ENCODE assay signal across 16 cellular contexts in the genomic region with DNA sequence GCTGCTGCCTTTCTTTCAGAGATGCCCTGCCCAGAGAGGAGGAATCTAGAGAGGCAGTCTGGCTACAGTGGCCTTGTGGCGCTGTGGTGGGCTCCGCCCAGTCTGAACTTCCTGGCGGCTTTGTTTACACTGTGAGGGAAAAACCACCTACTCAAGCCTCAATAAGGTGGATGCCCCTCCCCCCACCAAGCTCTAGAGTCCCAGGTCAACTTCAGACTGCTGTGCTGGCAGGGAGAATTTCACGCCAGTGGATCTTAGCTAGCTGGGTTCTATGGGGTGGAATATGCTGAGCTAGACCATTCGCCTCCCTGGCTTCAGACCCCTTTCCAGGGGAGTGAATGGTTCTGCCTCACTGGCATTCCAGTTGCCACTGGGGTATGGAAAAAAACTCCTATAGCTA. TPM values are rescaled to one million over a fixed set of nuclear protein-coding genes. Genes with fewer than 3 reads are reported as not detected.
A peak's percentile ranks its signal among the peaks of the same experiment; 100 is the strongest.
DNase-seq lines count a peak whose midpoint lies in the region; ATAC-seq and TF ChIP-seq lines count a peak whose summit lies in the region.
"Had no signal": no experiment of that assay in that cellular context is flagged by ENCODE, and none has a peak within 500 bp of the region (broad histone marks: within the 10 kb centered on the region; RNA-seq: fewer than 3 reads in every experiment).

No MANE protein-coding gene starts in this region.

- H3K4me3 Mint-ChIP-seq in endodermal cell (no peak overlapping the region), immature natural killer cell (no peak overlapping the region)
- no peak overlapping the region for H3K4me3 Mint-ChIP-seq in natural killer cell treated with Interleukin-12 subunit alpha and Interleukin-12 subunit beta and Interleukin-15 and Interleukin-18, amount 100 ng/mL, for 72 hours
- H3K4me3 Mint-ChIP-seq: HFFc6 had no signal

- no peak overlapping the region for H3K4me3 ChIP-seq in DND-41 (ENCODE audit: low read depth in 1 of 2, low read length in 2 of 2)
- no peak overlapping the region for H3K4me3 ChIP-seq in endodermal cell (ENCODE audit: low read length)

- no peak overlapping the region for H3K27ac ChIP-seq in DND-41 (ENCODE audit: low read length)
- H3K27ac ChIP-seq in endodermal cell (ENCODE audit: low read depth, low read length), result no peak overlapping the region

- H3K9me3 Mint-ChIP-seq in endodermal cell (peaks cover 46% of the 10 kb centered on the region), immature natural killer cell (peaks cover 0 to 14% (median 5%) of the 10 kb centered on the region in 6 donors)
- peaks cover 6% of the 10 kb centered on the region for H3K9me3 Mint-ChIP-seq in natural killer cell treated with Interleukin-12 subunit alpha and Interleukin-12 subunit beta and Interleukin-15 and Interleukin-18, amount 100 ng/mL, for 72 hours

- no peak overlapping the region for H2AFZ ChIP-seq in DND-41 (ENCODE audit: low read depth, low read length)

- H3K79me2 ChIP-seq in DND-41 (ENCODE audit: insufficient read depth, low read length), result no peaks in the 10 kb centered on the region

- no peaks in the 10 kb centered on the region for H3K4me1 ChIP-seq in DND-41 (ENCODE audit: insufficient read depth, low read length)
- H3K4me1 ChIP-seq in endodermal cell (ENCODE audit: control insufficient read depth, insufficient read depth, low read length), result no peaks in the 10 kb centered on the region

- H3K36me3 Mint-ChIP-seq in endodermal cell (ENCODE audit: low read depth) (peaks cover 80% of the 10 kb centered on the region), immature natural killer cell (peaks cover 23 to 57% (median 57%) of the 10 kb centered on the region in 3 donors)
- peaks cover 39% of the 10 kb centered on the region for H3K36me3 Mint-ChIP-seq in natural killer cell treated with Interleukin-12 subunit alpha and Interleukin-12 subunit beta and Interleukin-15 and Interleukin-18, amount 100 ng/mL, for 72 hours

- WGBS in endodermal cell (ENCODE audit: insufficient coverage in 1 of 2, insufficient read length in 1 of 2), 2 experiments, result 98 to 100% methylated on average over 1 to 5 of the region's 5 CpGs

- 0 out of 2 replicates have a peak, but pooled peaks cover 2% of the 10 kb centered on the region for H3K36me3 ChIP-seq in DND-41 (ENCODE audit: insufficient read depth, low read length)
- H3K36me3 ChIP-seq in endodermal cell (ENCODE audit: control insufficient read depth, insufficient read depth, low read length), result peaks cover 14% of the 10 kb centered on the region

- H3K9me3 ChIP-seq in DND-41 (ENCODE audit: insufficient read depth, low read length, severe bottlenecking) (peaks cover 6% of the 10 kb centered on the region), endodermal cell (ENCODE audit: control insufficient read depth, low read length) (peaks cover 34% of the 10 kb centered on the region)

- TF ChIP-seq CTCF in DND-41 (IDR thresholded peaks at IDR 0.05; ENCODE audit: borderline replicate concordance, extremely low read depth, low read length, poor library complexity, severe bottlenecking), result no peak
- no peak for TF ChIP-seq CTCF in endodermal cell (conservative IDR thresholded peaks at IDR 0.05)

- H3K27ac Mint-ChIP-seq in endodermal cell (no peak overlapping the region), immature natural killer cell (no peak overlapping the region)
- no peak overlapping the region for H3K27ac Mint-ChIP-seq in natural killer cell treated with Interleukin-12 subunit alpha and Interleukin-12 subunit beta and Interleukin-15 and Interleukin-18, amount 100 ng/mL, for 72 hours
- H3K27ac Mint-ChIP-seq: HFFc6 had no signal

- H3K4me2 ChIP-seq in DND-41 (ENCODE audit: insufficient read depth, low read length), result no peak overlapping the region

- H3K4me1 Mint-ChIP-seq in endodermal cell, result no peaks in the 10 kb centered on the region
- no peaks in the 10 kb centered on the region for H3K4me1 Mint-ChIP-seq in immature natural killer cell
- no peaks in the 10 kb centered on the region for H3K4me1 Mint-ChIP-seq in natural killer cell treated with Interleukin-12 subunit alpha and Interleukin-12 subunit beta and Interleukin-15 and Interleukin-18, amount 100 ng/mL, for 72 hours (ENCODE audit: low read depth in 2 of 2)

- DNase-seq in DND-41, result peak; percentile 12
- peak; percentile 77 for DNase-seq in ELF-1 (ENCODE audit: low read depth, low spot score)
- peak; percentile 3 for DNase-seq in LoVo (ENCODE audit: low spot score)
- DNase-seq in endodermal cell, result peak; percentile 61
- DNase-seq in immature natural killer cell, result no peak
- no peak for DNase-seq in natural killer cell treated with Interleukin-12 subunit alpha and Interleukin-12 subunit beta and Interleukin-15 and Interleukin-18, amount 100 ng/mL, for 72 hours (ENCODE audit: low spot score)
- no peak for DNase-seq in NCI-H2196 treated with DMSO at 0.1 percent for 48 hours (lab: John Stamatoyannopoulos, UW; ENCODE audit: unreplicated experiment)
- DNase-seq: COR-L47, DMS153, HFFc6, KBM-7, NCI-H1417 treated with DMSO at 0.1 percent for 48 hours, NCI-H2029, NCI-H2171 treated with DMSO at 0.1 percent for 48 hours, SHP77 treated with DMSO at 0.1 percent for 48 hours had no signal

- no peaks in the 10 kb centered on the region for H3K27me3 ChIP-seq in DND-41 (ENCODE audit: insufficient read depth, low read length, poor library complexity)
- no peaks in the 10 kb centered on the region for H3K27me3 ChIP-seq in endodermal cell (ENCODE audit: control insufficient read depth, insufficient read depth, low read length, poor library complexity, severe bottlenecking)

- H3K9ac ChIP-seq in DND-41 (ENCODE audit: low read depth, low read length), result no peak overlapping the region
- no peak overlapping the region for H3K9ac ChIP-seq in endodermal cell (ENCODE audit: extremely low read depth, low read length, poor library complexity, severe bottlenecking)

- no peaks in the 10 kb centered on the region for H3K27me3 Mint-ChIP-seq in endodermal cell (ENCODE audit: insufficient read depth)
- peaks cover 0 to 2% (median 0%) of the 10 kb centered on the region in 3 donors for H3K27me3 Mint-ChIP-seq in immature natural killer cell (ENCODE audit: low read depth in 3 of 3)
- H3K27me3 Mint-ChIP-seq in natural killer cell treated with Interleukin-12 subunit alpha and Interleukin-12 subunit beta and Interleukin-15 and Interleukin-18, amount 100 ng/mL, for 72 hours, result no peaks in the 10 kb centered on the region

- no peak for ATAC-seq in DND-41 (ENCODE audit: insufficient read depth, low read depth)
- ATAC-seq in natural killer cell treated with Interleukin-12 subunit alpha and Interleukin-12 subunit beta and Interleukin-15 and Interleukin-18, amount 100 ng/mL, for 72 hours, result no peak
- ATAC-seq: SK-N-SH treated with all-trans-retinoic acid at 6 μM for 48 hours had no signal

- H4K20me1 ChIP-seq in DND-41 (ENCODE audit: insufficient read depth, low read length), result no peaks in the 10 kb centered on the region

RNA-seq across cellular contexts. Expression of a gene that starts 25.6 kb away (rescaled TPM):
- 10 to 100 TPM; 20.6 to 47.0 TPM for total RNA-seq in endodermal cell
- polyA plus RNA-seq in endodermal cell (2013, experiment 1 of 2), result 22.0 TPM
- polyA plus RNA-seq in endodermal cell (2013, experiment 2 of 2), result 21.2 TPM
- polyA plus RNA-seq in immature natural killer cell, result 1 to 10 TPM; 1.5 to 4.6 (median 4.3) TPM
- 1 to 10 TPM; 3.1 to 3.9 TPM for total RNA-seq in natural killer cell treated with Interleukin-12 subunit alpha and Interleukin-12 subunit beta and Interleukin-15 and Interleukin-18, amount 100 ng/mL, for 72 hours

Comparison
In these comparisons a context has a peak if more than half of its experiments do, and no peak if none do; other contexts are left out.
1. DNase-seq: peak in DND-41 (single experiment), ELF-1 (single experiment), LoVo (single experiment) and endodermal cell (single experiment); none in immature natural killer cell (0 of 3), natural killer cell treated with Interleukin-12 subunit alpha and Interleukin-12 subunit beta and Interleukin-15 and Interleukin-18, amount 100 ng/mL, for 72 hours (single experiment) and NCI-H2196 treated with DMSO at 0.1 percent for 48 hours (single experiment).
2. RNA of a gene that starts 25.6 kb away (total RNA-seq): 20.6 to 47.0 TPM in endodermal cell; 3.1 to 3.9 TPM in natural killer cell treated with Interleukin-12 subunit alpha and Interleukin-12 subunit beta and Interleukin-15 and Interleukin-18, amount 100 ng/mL, for 72 hours; every median in the first group is over 4 times any median in the second.